In genomic region chr1:3578906-3579305, GRCh38 we compare ENCODE assay signal across 15 cellular contexts. TPM values are rescaled to one million over a fixed set of nuclear protein-coding genes. Genes with fewer than 3 reads are reported as not detected.
A peak's percentile ranks its signal among the peaks of the same experiment; 100 is the strongest.
DNase-seq lines count a peak whose midpoint lies in the region; ATAC-seq and TF ChIP-seq lines count a peak whose summit lies in the region.
"Had no signal": no experiment of that assay in that cellular context is flagged by ENCODE, and none has a peak within 500 bp of the region (broad histone marks: within the 10 kb centered on the region; RNA-seq: fewer than 3 reads in every experiment).

No MANE protein-coding gene starts in this region.

- no peak overlapping the region for H3K23ac ChIP-seq in neuronal stem cell (ENCODE audit: low read depth, low read length, poor library complexity)

- H3K18ac ChIP-seq in neuronal stem cell (ENCODE audit: low read length) = no peak overlapping the region

- H2BK5ac ChIP-seq in neuronal stem cell (ENCODE audit: low read length) = no peak overlapping the region

- H3K9ac ChIP-seq in neuronal stem cell (ENCODE audit: low read depth, low read length, poor library complexity) = no peak overlapping the region
- H3K9ac ChIP-seq: GM23248 had no signal

- no peak overlapping the region for H2BK120ac ChIP-seq in neuronal stem cell (ENCODE audit: low read depth, low read length)

- no peaks in the 10 kb centered on the region for H3K9me3 Mint-ChIP-seq in activated naive CD4-positive, alpha-beta T cell treated with anti-CD3 and anti-CD28 coated beads, Interleukin-2, amount 50 U/mL, for 24 hours
- H3K9me3 Mint-ChIP-seq in activated naive CD4-positive, alpha-beta T cell treated with anti-CD3 and anti-CD28 coated beads, Interleukin-2, amount 50 U/mL, for 72 hours = no peaks in the 10 kb centered on the region
- H3K9me3 Mint-ChIP-seq in brain = no peaks in the 10 kb centered on the region
- H3K9me3 Mint-ChIP-seq: CD4-positive, alpha-beta T cell had no signal

- H3K4me3 Mint-ChIP-seq in activated naive CD4-positive, alpha-beta T cell treated with anti-CD3 and anti-CD28 coated beads, Interleukin-2, amount 50 U/mL, for 24 hours = no peak overlapping the region
- H3K4me3 Mint-ChIP-seq in brain = no peak overlapping the region
- H3K4me3 Mint-ChIP-seq: B cell; CD4-positive, alpha-beta T cell had no signal

- DNase-seq in activated naive CD4-positive, alpha-beta T cell treated with anti-CD3 and anti-CD28 coated beads, Interleukin-2, amount 50 U/mL, for 72 hours (ENCODE audit: low spot score in 2 of 2) = no peak
- DNase-seq in M059J (ENCODE audit: low read depth) (peak; percentile 69), neuronal stem cell (ENCODE audit: low spot score) (no peak), left cardiac atrium (no peak), superior temporal gyrus (ENCODE audit: extremely low spot score) (no peak)
- DNase-seq: Caco-2; CD4-positive, alpha-beta T cell; GDM1; GM23248; IMR-90 had no signal

- no peak overlapping the region for H2BK12ac ChIP-seq in neuronal stem cell (ENCODE audit: low read length)

- no peak overlapping the region for H4K91ac ChIP-seq in neuronal stem cell (ENCODE audit: low read depth, low read length, poor library complexity)

- TF ChIP-seq CTCF in brain (conservative IDR thresholded peaks at IDR 0.05) = no peak

- H3K79me1 ChIP-seq in neuronal stem cell (ENCODE audit: low read depth, low read length) = peaks cover 13% of the 10 kb centered on the region

- no peaks in the 10 kb centered on the region for H3K36me3 Mint-ChIP-seq in activated naive CD4-positive, alpha-beta T cell treated with anti-CD3 and anti-CD28 coated beads, Interleukin-2, amount 50 U/mL, for 24 hours
- no peaks in the 10 kb centered on the region for H3K36me3 Mint-ChIP-seq in activated naive CD4-positive, alpha-beta T cell treated with anti-CD3 and anti-CD28 coated beads, Interleukin-2, amount 50 U/mL, for 72 hours
- no peaks in the 10 kb centered on the region for H3K36me3 Mint-ChIP-seq in brain

- no peak overlapping the region for H2AK5ac ChIP-seq in neuronal stem cell (ENCODE audit: low read depth, low read length)

- no peak overlapping the region for H3K4me2 ChIP-seq in neuronal stem cell (ENCODE audit: insufficient read depth, low read length, poor library complexity, severe bottlenecking)

- WGBS in neuronal stem cell (ENCODE audit: extremely low coverage in 2 of 2, insufficient read length in 2 of 2, insufficient replicate concordance in 1 of 2), 2 donors = no CpG with 5 or more reads among the region's 19 CpGs

- H2BK15ac ChIP-seq in neuronal stem cell (ENCODE audit: low read length) = no peak overlapping the region

- H3K4me1 ChIP-seq in neuronal stem cell (ENCODE audit: control insufficient read depth in 2 of 2, insufficient read depth in 1 of 2, low read depth in 1 of 2, low read length in 2 of 2) = peaks cover 0 to 2% of the 10 kb centered on the region in 2 donors
- H3K4me1 ChIP-seq: Caco-2, HAP-1 had no signal

- H3K14ac ChIP-seq in neuronal stem cell (ENCODE audit: low read length) = peak overlapping the region; percentile 21

- no peak overlapping the region for H2AFZ ChIP-seq in neuronal stem cell (ENCODE audit: low read length)
- H2AFZ ChIP-seq: GM23248 had no signal

- H3K27me3 ChIP-seq in neuronal stem cell (ENCODE audit: control insufficient read depth in 3 of 3, insufficient read depth in 3 of 3, low read depth in 1 of 3, low read length in 3 of 3) = no peaks in the 10 kb centered on the region

- H3K36me3 ChIP-seq in neuronal stem cell (replicated peaks in 1 of 2; ENCODE audit: control insufficient read depth in 2 of 2, insufficient read depth in 2 of 2, low read length in 2 of 2) = no peaks in the 10 kb centered on the region
- H3K36me3 ChIP-seq: HAP-1 had no signal

- H3K4me3 ChIP-seq in neuronal stem cell (ENCODE audit: low read length in 2 of 2) = no peak overlapping the region
- H3K4me3 ChIP-seq: GM23248, HAP-1 had no signal

- no peaks in the 10 kb centered on the region for H3K4me1 Mint-ChIP-seq in activated naive CD4-positive, alpha-beta T cell treated with anti-CD3 and anti-CD28 coated beads, Interleukin-2, amount 50 U/mL, for 24 hours
- H3K4me1 Mint-ChIP-seq in brain = peaks cover 29% of the 10 kb centered on the region

- ATAC-seq in activated naive CD4-positive, alpha-beta T cell treated with anti-CD3 and anti-CD28 coated beads, Interleukin-2, amount 50 U/mL, for 72 hours = no peak
- ATAC-seq in left cardiac atrium = no peak
- no peak for ATAC-seq in HG03521 (IDR thresholded peaks at IDR 0.05; ENCODE audit: unreplicated experiment)

- no peak overlapping the region for H3K27ac ChIP-seq in neuronal stem cell (replicated peaks; ENCODE audit: low read length)
- H3K27ac ChIP-seq: GM23248 had no signal

- H3K27me3 Mint-ChIP-seq in activated naive CD4-positive, alpha-beta T cell treated with anti-CD3 and anti-CD28 coated beads, Interleukin-2, amount 50 U/mL, for 24 hours = no peaks in the 10 kb centered on the region
- H3K27me3 Mint-ChIP-seq in brain = no peaks in the 10 kb centered on the region
- H3K27me3 Mint-ChIP-seq: B cell; CD4-positive, alpha-beta T cell had no signal

- peak overlapping the region; percentile 23 for H3K27ac Mint-ChIP-seq in activated naive CD4-positive, alpha-beta T cell treated with anti-CD3 and anti-CD28 coated beads, Interleukin-2, amount 50 U/mL, for 24 hours
- H3K27ac Mint-ChIP-seq in activated naive CD4-positive, alpha-beta T cell treated with anti-CD3 and anti-CD28 coated beads, Interleukin-2, amount 50 U/mL, for 72 hours = peak overlapping the region in 1 of 2 donors; percentile 29
- peak overlapping the region in 3 of 5 experiments; percentile 50 to 66 (median 60) for H3K27ac Mint-ChIP-seq in brain
- H3K27ac Mint-ChIP-seq: B cell; CD4-positive, alpha-beta T cell had no signal

- intact Hi-C loops in left cardiac atrium (cut with DNase I) = no loop called here

- no peak overlapping the region for H3K4ac ChIP-seq in neuronal stem cell (ENCODE audit: low read length)

- H3K9me3 ChIP-seq in neuronal stem cell (replicated peaks in 1 of 2; ENCODE audit: control insufficient read depth in 2 of 2, insufficient read depth in 1 of 2, low read depth in 1 of 2, low read length in 2 of 2) = peaks cover 0 to 2% of the 10 kb centered on the region in 2 donors
- H3K9me3 ChIP-seq: Caco-2, HAP-1 had no signal

- H4K8ac ChIP-seq in neuronal stem cell (ENCODE audit: low read depth, low read length) = no peak overlapping the region

RNA-seq across cellular contexts. Expression of gene MEGF6, which starts 32.4 kb away (rescaled TPM):
- total RNA-seq in activated naive CD4-positive, alpha-beta T cell treated with anti-CD3 and anti-CD28 coated beads, Interleukin-2, amount 50 U/mL, for 72 hours = 1 to 10 TPM; 4.6 to 7.6 TPM
- total RNA-seq in M059J (2014; rRNA removed; shearing (Covaris generic)) = 6.5 and 20.9 TPM in 2 replicates
- 8.0 TPM for polyA plus RNA-seq in brain (ENCODE audit: insufficient read depth, low read depth, low replicate concordance)
- polyA plus RNA-seq in neuronal stem cell (2013, experiment 1 of 2) = 10.3 TPM
- 10.0 TPM for polyA plus RNA-seq in neuronal stem cell (2013, experiment 2 of 2)
- total RNA-seq in left cardiac atrium = 10 to 100 TPM; 12.4 to 15.8 TPM

RNA-seq across cellular contexts. Expression of gene TPRG1L, which starts 45.9 kb away (rescaled TPM):
- 1 to 10 TPM; 6.0 to 10.0 TPM for total RNA-seq in activated naive CD4-positive, alpha-beta T cell treated with anti-CD3 and anti-CD28 coated beads, Interleukin-2, amount 50 U/mL, for 72 hours
- 12.8 and 16.0 TPM in 2 replicates for total RNA-seq in M059J (2014; rRNA removed; shearing (Covaris generic))
- 100 TPM for polyA plus RNA-seq in brain (ENCODE audit: insufficient read depth, low read depth, low replicate concordance)
- polyA plus RNA-seq in neuronal stem cell (2013, experiment 1 of 2) = 13.4 TPM
- polyA plus RNA-seq in neuronal stem cell (2013, experiment 2 of 2) = 13.2 TPM
- total RNA-seq in left cardiac atrium = 10 to 100 TPM; 41.3 to 42.6 TPM
